In genomic region chr9:79663878-79664277, GRCh38 we compare ENCODE assay signal across 14 cellular contexts.
A peak's percentile ranks its signal among the peaks of the same experiment; 100 is the strongest.
DNase-seq lines count a peak whose midpoint lies in the region; ATAC-seq and TF ChIP-seq lines count a peak whose summit lies in the region.
"Had no signal": no experiment of that assay in that cellular context is flagged by ENCODE, and none has a peak within 500 bp of the region (broad histone marks: within the 10 kb centered on the region; RNA-seq: fewer than 3 reads in every experiment).

No MANE protein-coding gene starts in this region.

- TF ChIP-seq CTCF in glutamatergic neuron (IDR thresholded peaks at IDR 0.05; ENCODE audit: partially characterized antibody, unreplicated experiment), result no peak
- TF ChIP-seq CTCF in progenitor cell of endocrine pancreas (IDR thresholded peaks at IDR 0.05; ENCODE audit: unreplicated experiment), result no peak
- no peak for TF ChIP-seq CTCF in breast epithelium (IDR thresholded peaks at IDR 0.05)
- no peak for TF ChIP-seq CTCF in lower leg skin (IDR thresholded peaks at IDR 0.05)

- H3K27ac ChIP-seq in breast epithelium, result no peak overlapping the region
- H3K27ac ChIP-seq: cardiac muscle cell had no signal

- DNase-seq in HAP-1 (ENCODE audit: low spot score in 2 of 2) (peak; percentile 88 to 95), NCI-H82 (lab: John Stamatoyannopoulos, UW) (peak; percentile 95), glutamatergic neuron (peak; percentile 68), progenitor cell of endocrine pancreas (ENCODE audit: low spot score, unreplicated experiment) (no peak), breast epithelium (ENCODE audit: low spot score in 2 of 2) (no peak), lower leg skin (ENCODE audit: low spot score in 2 of 2) (no peak)
- DNase-seq in stimulated activated naive CD4-positive, alpha-beta T cell (lab: John Stamatoyannopoulos, UW), result no peak
- DNase-seq: CD4-positive, alpha-beta T cell; NCI-H1930; stimulated activated CD4-positive, alpha-beta T cell treated with anti-CD3 and anti-CD28 coated beads, Interleukin-4, amount 100 ng/mL, for 1 hour had no signal

- H3K4me1 ChIP-seq in HAP-1, result peaks cover 52% of the 10 kb centered on the region
- no peaks in the 10 kb centered on the region for H3K4me1 ChIP-seq in breast epithelium

- peak overlapping the region; percentile 77 for H3K4me3 Mint-ChIP-seq in glutamatergic neuron (ENCODE audit: unreplicated experiment)
- peak overlapping the region; percentile 38 for H3K4me3 Mint-ChIP-seq in progenitor cell of endocrine pancreas (ENCODE audit: low read depth)
- H3K4me3 Mint-ChIP-seq: CD4-positive, alpha-beta T cell had no signal

- peaks cover 6% of the 10 kb centered on the region for H3K27me3 Mint-ChIP-seq in glutamatergic neuron (ENCODE audit: unreplicated experiment)
- H3K27me3 Mint-ChIP-seq in progenitor cell of endocrine pancreas, result no peaks in the 10 kb centered on the region
- H3K27me3 Mint-ChIP-seq: CD4-positive, alpha-beta T cell had no signal

- in situ Hi-C loops in HAP-1 (cut with MboI; ENCODE audit: low sequenced_read_pairs), result no loop called here

- TF ChIP-seq POLR2A in breast epithelium (IDR thresholded peaks at IDR 0.05) (no peak), lower leg skin (IDR thresholded peaks at IDR 0.05) (no peak)

- 72 to 73% methylated on average over 13 of the region's 13 CpGs for WGBS in lower leg skin, 2 donors

- H3K36me3 Mint-ChIP-seq in glutamatergic neuron (ENCODE audit: unreplicated experiment) (no peaks in the 10 kb centered on the region), progenitor cell of endocrine pancreas (ENCODE audit: insufficient read depth) (no peaks in the 10 kb centered on the region)

- H3K27ac Mint-ChIP-seq in glutamatergic neuron (ENCODE audit: unreplicated experiment), result peak overlapping the region; percentile 88
- H3K27ac Mint-ChIP-seq in progenitor cell of endocrine pancreas, result peak overlapping the region; percentile 62

- H3K36me3 ChIP-seq in HAP-1 (replicated peaks) (no peaks in the 10 kb centered on the region), breast epithelium (no peaks in the 10 kb centered on the region)
- H3K36me3 ChIP-seq: cardiac muscle cell had no signal

- H3K4me3 ChIP-seq in HAP-1 (no peak overlapping the region), breast epithelium (no peak overlapping the region), lower leg skin (ENCODE audit: low read depth, poor library complexity, severe bottlenecking) (no peak overlapping the region)
- H3K4me3 ChIP-seq: cardiac muscle cell had no signal

- H3K9me3 Mint-ChIP-seq in glutamatergic neuron (ENCODE audit: unreplicated experiment), result peaks cover 6% of the 10 kb centered on the region
- no peaks in the 10 kb centered on the region for H3K9me3 Mint-ChIP-seq in progenitor cell of endocrine pancreas (ENCODE audit: low read depth)
- H3K9me3 Mint-ChIP-seq: activated naive CD4-positive, alpha-beta T cell treated with anti-CD3 and anti-CD28 coated beads, Interleukin-2, amount 50 U/mL, for 72 hours; CD4-positive, alpha-beta T cell had no signal

- H3K27me3 ChIP-seq in HAP-1 (ENCODE audit: low read depth), result no peaks in the 10 kb centered on the region
- H3K27me3 ChIP-seq in breast epithelium, result no peaks in the 10 kb centered on the region
- H3K27me3 ChIP-seq: cardiac muscle cell had no signal

- no peak for ATAC-seq in HG02642 (IDR thresholded peaks at IDR 0.05; ENCODE audit: poor library complexity, unreplicated experiment)
- ATAC-seq: activated CD4-positive, CD25-positive, alpha-beta regulatory T cell treated with anti-CD3 and anti-CD28 coated beads, Interleukin-2, amount 50 U/mL, for 24 hours; activated naive CD4-positive, alpha-beta T cell treated with anti-CD3 and anti-CD28 coated beads, Interleukin-2, amount 50 U/mL, for 72 hours had no signal

- H3K9me3 ChIP-seq in HAP-1 (no peaks in the 10 kb centered on the region), breast epithelium (no peaks in the 10 kb centered on the region)

- peaks cover 62% of the 10 kb centered on the region for H3K4me1 Mint-ChIP-seq in glutamatergic neuron (ENCODE audit: low read depth, unreplicated experiment)
- H3K4me1 Mint-ChIP-seq in progenitor cell of endocrine pancreas (ENCODE audit: low read depth), result peaks cover 65% of the 10 kb centered on the region

- intact Hi-C loops in breast epithelium (cut with DNase I; ENCODE audit: low total_unique reads), result no loop called here
- intact Hi-C loops in lower leg skin (cut with DNase I; ENCODE audit: low total_unique reads), result no loop called here

Comparison
In these comparisons a context has a peak if more than half of its experiments do, and no peak if none do; other contexts are left out.
1. DNase-seq: peak in HAP-1 (2 of 2), NCI-H82 (single experiment) and glutamatergic neuron (single experiment); none in progenitor cell of endocrine pancreas (single experiment), breast epithelium (0 of 2), lower leg skin (0 of 2) and stimulated activated naive CD4-positive, alpha-beta T cell (0 of 6).